ENCODE assay signal across 2 cellular contexts in the genomic region with DNA sequence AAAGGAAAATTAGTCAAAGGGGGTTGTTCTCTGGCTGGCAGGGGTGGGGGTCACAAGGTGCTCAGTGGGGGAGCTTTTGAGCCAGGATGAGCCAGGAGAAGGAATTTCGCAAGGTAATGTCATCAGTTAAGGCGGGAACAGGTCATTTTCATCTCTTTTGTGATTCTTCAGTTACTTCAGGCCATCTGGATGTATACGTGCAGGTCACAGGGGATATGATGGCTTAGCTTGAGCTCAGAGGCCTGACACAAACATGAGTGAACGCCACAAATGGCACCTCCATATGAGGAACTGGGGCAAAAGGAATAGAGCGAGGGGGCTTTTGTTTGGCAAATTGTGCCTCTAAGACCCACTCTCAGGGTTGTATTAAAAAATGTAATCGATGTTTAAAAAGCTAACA. TPM values are rescaled to one million over a fixed set of nuclear protein-coding genes. Genes with fewer than 3 reads are reported as not detected.
"Had no signal": no experiment of that assay in that cellular context is flagged by ENCODE, and none has a peak within 500 bp of the region (broad histone marks: within the 10 kb centered on the region; RNA-seq: fewer than 3 reads in every experiment).

No MANE protein-coding gene starts in this region.

RNA-seq across cellular contexts. Expression of a gene that starts 47.4 kb away (rescaled TPM):
- total RNA-seq: MCF 10A had no signal
- polyA plus RNA-seq: K562 had no signal
